19 cellular contexts compared by ENCODE assay signal in genomic region chr10:132264306-132264950, GRCh38. TPM values are rescaled to one million over a fixed set of nuclear protein-coding genes. Genes with fewer than 3 reads are reported as not detected.
DNase-seq lines count a peak whose midpoint lies in the region; ATAC-seq and TF ChIP-seq lines count a peak whose summit lies in the region.
"Had no signal": no experiment of that assay in that cellular context is flagged by ENCODE, and none has a peak within 500 bp of the region (broad histone marks: within the 10 kb centered on the region; RNA-seq: fewer than 3 reads in every experiment).

No MANE protein-coding gene starts in this region.

- H3K36me3 Mint-ChIP-seq in chondrocyte (ENCODE audit: low read depth): no peaks in the 10 kb centered on the region
- H3K36me3 Mint-ChIP-seq in neural crest cell (ENCODE audit: low read depth): no peaks in the 10 kb centered on the region
- H3K36me3 Mint-ChIP-seq in stimulated activated effector memory CD8-positive, alpha-beta T cell treated with anti-CD3 and anti-CD28 coated beads, Interleukin-12 subunit alpha, Interleukin-12 subunit beta, amount 100 ng/mL, for 72 hours: no peaks in the 10 kb centered on the region

- no peak overlapping the region for H3K4me3 ChIP-seq in left ventricle myocardium inferior
- H3K4me3 ChIP-seq: SJSA1 had no signal

- ATAC-seq in Right ventricle myocardium superior (ENCODE audit: poor library complexity): no peak
- no peak for ATAC-seq in stimulated activated effector memory CD8-positive, alpha-beta T cell treated with anti-CD3 and anti-CD28 coated beads, Interleukin-12 subunit alpha, Interleukin-12 subunit beta, amount 100 ng/mL, for 72 hours
- ATAC-seq in activated CD4-positive, CD25-positive, alpha-beta regulatory T cell treated with anti-CD3 and anti-CD28 coated beads, Interleukin-2, amount 50 U/mL, for 24 hours: no peak
- ATAC-seq: HCT116 had no signal

- TF ChIP-seq CTCF in left ventricle myocardium inferior (IDR thresholded peaks at IDR 0.05; ENCODE audit: borderline replicate concordance) (no peak), chondrocyte (IDR thresholded peaks at IDR 0.05) (no peak), neural crest cell (conservative IDR thresholded peaks at IDR 0.05) (no peak)

- H3K4me1 Mint-ChIP-seq in chondrocyte (ENCODE audit: low read depth) (peaks cover 19% of the 10 kb centered on the region), neural crest cell (peaks cover 40% of the 10 kb centered on the region)
- peaks cover 36% of the 10 kb centered on the region for H3K4me1 Mint-ChIP-seq in stimulated activated effector memory CD8-positive, alpha-beta T cell treated with anti-CD3 and anti-CD28 coated beads, Interleukin-12 subunit alpha, Interleukin-12 subunit beta, amount 100 ng/mL, for 72 hours

- H3K36me3 ChIP-seq in left ventricle myocardium inferior: no peaks in the 10 kb centered on the region
- H3K36me3 ChIP-seq: SJSA1 had no signal

- H3K27ac ChIP-seq in left ventricle myocardium inferior (replicated peaks): no peak overlapping the region
- H3K27ac ChIP-seq: SJSA1 had no signal

- peak; percentile 22 for DNase-seq in Right ventricle myocardium superior
- DNase-seq in left ventricle myocardium inferior: no peak
- peak; percentile 75 for DNase-seq in chondrocyte (ENCODE audit: low spot score)
- no peak for DNase-seq in neural crest cell (ENCODE audit: low read depth, low spot score)
- DNase-seq in stimulated activated effector memory CD8-positive, alpha-beta T cell treated with anti-CD3 and anti-CD28 coated beads, Interleukin-12 subunit alpha, Interleukin-12 subunit beta, amount 100 ng/mL, for 72 hours (ENCODE audit: low spot score in 2 of 2): no peak
- no peak for DNase-seq in C1 segment of cervical spinal cord (lab: John Stamatoyannopoulos, UW)
- DNase-seq: DMS53; GDM1; GOT3; KG1; NCI-H1092; NCI-H2029 treated with DMSO at 0.1 percent for 48 hours; NCI-H226; NCI-H510A treated with DMSO at 0.1 percent for 48 hours; NK-92 treated with Interleukin-12 subunit alpha and Interleukin-12 subunit beta, amount 100 ng/mL, for 24 hours had no signal

- H3K4me3 Mint-ChIP-seq in chondrocyte (ENCODE audit: unreplicated experiment): no peak overlapping the region
- peak overlapping the region; percentile 27 for H3K4me3 Mint-ChIP-seq in neural crest cell
- H3K4me3 Mint-ChIP-seq in stimulated activated effector memory CD8-positive, alpha-beta T cell treated with anti-CD3 and anti-CD28 coated beads, Interleukin-12 subunit alpha, Interleukin-12 subunit beta, amount 100 ng/mL, for 72 hours: no peak overlapping the region
- H3K4me3 Mint-ChIP-seq: CD14-positive monocyte had no signal

- H3K9me3 Mint-ChIP-seq in chondrocyte (ENCODE audit: low read depth) (no peaks in the 10 kb centered on the region), neural crest cell (no peaks in the 10 kb centered on the region)
- no peaks in the 10 kb centered on the region for H3K9me3 Mint-ChIP-seq in stimulated activated effector memory CD8-positive, alpha-beta T cell treated with anti-CD3 and anti-CD28 coated beads, Interleukin-12 subunit alpha, Interleukin-12 subunit beta, amount 100 ng/mL, for 72 hours

- no peaks in the 10 kb centered on the region for H3K27me3 ChIP-seq in left ventricle myocardium inferior (ENCODE audit: low read depth)

- no peaks in the 10 kb centered on the region for H3K9me3 ChIP-seq in left ventricle myocardium inferior (replicated peaks)
- H3K9me3 ChIP-seq: SJSA1 had no signal

- intact Hi-C loops in Right ventricle myocardium superior (cut with DNase I) (no loop called here), left ventricle myocardium inferior (cut with micrococcal nuclease) (no loop called here)

- H3K27ac Mint-ChIP-seq in chondrocyte (ENCODE audit: unreplicated experiment): no peak overlapping the region
- H3K27ac Mint-ChIP-seq in neural crest cell (ENCODE audit: unreplicated experiment): no peak overlapping the region
- H3K27ac Mint-ChIP-seq in stimulated activated effector memory CD8-positive, alpha-beta T cell treated with anti-CD3 and anti-CD28 coated beads, Interleukin-12 subunit alpha, Interleukin-12 subunit beta, amount 100 ng/mL, for 72 hours: peak overlapping the region; percentile 30
- H3K27ac Mint-ChIP-seq: CD14-positive monocyte had no signal

- no peaks in the 10 kb centered on the region for H3K4me1 ChIP-seq in left ventricle myocardium inferior
- H3K4me1 ChIP-seq: SJSA1 had no signal

- H3K27me3 Mint-ChIP-seq in chondrocyte (ENCODE audit: low read depth) (no peaks in the 10 kb centered on the region), neural crest cell (ENCODE audit: low read depth) (no peaks in the 10 kb centered on the region)

RNA-seq across cellular contexts. Expression of gene STK32C, which starts 43.3 kb away (rescaled TPM):
- total RNA-seq in Right ventricle myocardium superior (5.9 TPM), left ventricle myocardium inferior (4.4 TPM), chondrocyte (15.8 to 17.9 TPM (median 17.2 TPM) in 3 replicates), neural crest cell (19.6 and 21.9 TPM in 2 replicates)

Comparison
In these comparisons a context has a peak if more than half of its experiments do, and no peak if none do; other contexts are left out.
1. DNase-seq: peak in Right ventricle myocardium superior (single experiment) and chondrocyte (single experiment); none in left ventricle myocardium inferior (single experiment), neural crest cell (single experiment), stimulated activated effector memory CD8-positive, alpha-beta T cell treated with anti-CD3 and anti-CD28 coated beads, Interleukin-12 subunit alpha, Interleukin-12 subunit beta, amount 100 ng/mL, for 72 hours (0 of 2) and C1 segment of cervical spinal cord (0 of 14).